1 cellular context compared by ENCODE assay signal in the genomic region with DNA sequence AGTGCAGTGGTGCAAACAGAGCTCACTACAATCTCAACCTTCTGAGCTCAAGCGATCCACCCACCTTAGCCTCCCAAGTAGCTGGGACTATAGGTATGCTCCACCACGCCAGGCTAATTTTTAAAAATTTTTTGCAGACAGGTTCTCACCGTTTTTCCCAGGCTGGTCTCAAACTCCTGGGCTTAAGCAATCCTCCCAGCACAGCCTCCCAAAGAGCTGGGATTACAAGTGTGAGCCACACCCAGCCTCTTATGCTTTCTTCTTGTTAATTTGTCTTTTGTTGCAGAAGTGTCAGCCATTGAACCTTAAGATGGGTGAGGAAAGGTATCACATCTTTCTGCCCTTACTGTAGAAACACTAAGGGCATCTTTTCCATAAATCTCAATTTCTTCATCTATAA.
TF ChIP-seq lines count a peak whose summit lies in the region.

No MANE protein-coding gene starts in this region.

TF ChIP-seq in IMR-90, 13 proteins besides CTCF, POLR2A, EP300 and RAD21:
- no peak for TF ChIP-seq FOS (IDR thresholded peaks at IDR 0.05; ENCODE audit: low read depth, low read length)
- TF ChIP-seq CEBPB (IDR thresholded peaks at IDR 0.05; ENCODE audit: low read depth, low read length), result 0 out of 2 replicates have a peak, but pooled peaks have one; percentile 4
- TF ChIP-seq RCOR1 (IDR thresholded peaks at IDR 0.05; ENCODE audit: insufficient replicate concordance, low read length), result no peak
